1 cellular context compared by ENCODE assay signal in the genomic region with DNA sequence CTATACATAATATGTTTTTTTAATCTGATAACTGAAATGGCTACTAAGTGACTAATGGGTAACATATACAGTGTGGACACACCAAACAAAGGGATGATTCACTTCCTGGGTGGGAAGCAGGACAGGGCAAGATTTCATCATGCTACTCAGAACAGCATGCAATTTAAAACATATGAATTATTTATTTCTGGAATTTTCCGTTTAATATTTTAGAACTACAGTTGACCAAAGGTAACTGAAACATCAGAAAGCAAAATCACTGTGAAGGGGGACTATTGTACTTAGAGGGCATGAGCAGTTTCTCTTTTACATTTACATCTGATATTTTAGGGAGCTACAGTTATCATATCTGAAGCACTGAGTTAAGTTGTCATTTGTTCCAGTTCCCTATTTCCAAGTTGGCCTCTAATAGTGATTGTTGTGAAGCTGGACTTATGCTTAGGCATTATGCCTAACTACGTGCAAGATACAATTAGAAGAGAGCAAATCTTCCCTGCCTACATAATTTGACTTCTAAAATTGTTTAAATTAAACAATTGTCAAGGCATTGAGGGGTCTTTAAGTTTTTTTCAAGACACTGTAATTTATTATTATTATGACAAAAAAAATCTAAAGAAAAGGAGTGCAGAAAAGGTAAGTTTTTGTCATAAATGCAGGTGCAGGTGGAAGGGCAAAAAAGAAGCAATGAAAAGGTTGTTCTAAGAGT.
A peak's percentile ranks its signal among the peaks of the same experiment; 100 is the strongest.
TF ChIP-seq lines count a peak whose summit lies in the region.

No MANE protein-coding gene starts in this region.

TF ChIP-seq in A549, 52 proteins besides CTCF, POLR2A, EP300 and RAD21 (continued from another document):
- TF ChIP-seq, protein P1, sequence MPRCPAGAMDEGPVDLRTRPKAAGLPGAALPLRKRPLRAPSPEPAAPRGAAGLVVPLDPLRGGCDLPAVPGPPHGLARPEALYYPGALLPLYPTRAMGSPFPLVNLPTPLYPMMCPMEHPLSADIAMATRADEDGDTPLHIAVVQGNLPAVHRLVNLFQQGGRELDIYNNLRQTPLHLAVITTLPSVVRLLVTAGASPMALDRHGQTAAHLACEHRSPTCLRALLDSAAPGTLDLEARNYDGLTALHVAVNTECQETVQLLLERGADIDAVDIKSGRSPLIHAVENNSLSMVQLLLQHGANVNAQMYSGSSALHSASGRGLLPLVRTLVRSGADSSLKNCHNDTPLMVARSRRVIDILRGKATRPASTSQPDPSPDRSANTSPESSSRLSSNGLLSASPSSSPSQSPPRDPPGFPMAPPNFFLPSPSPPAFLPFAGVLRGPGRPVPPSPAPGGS (IDR thresholded peaks at IDR 0.05): no peak
- no peak for TF ChIP-seq HEYL (CRISPR knock-in tag; IDR thresholded peaks at IDR 0.05)
- TF ChIP-seq HOXB5 (CRISPR knock-in tag; IDR thresholded peaks at IDR 0.05): no peak
- TF ChIP-seq ZFP36 (IDR thresholded peaks at IDR 0.05; ENCODE audit: borderline replicate concordance, partially characterized antibody): no peak
- no peak for TF ChIP-seq MYC (IDR thresholded peaks at IDR 0.05; ENCODE audit: borderline replicate concordance, low read length)
- no peak for TF ChIP-seq SMC3 (IDR thresholded peaks at IDR 0.05)
- no peak for TF ChIP-seq EHF (CRISPR knock-in tag; IDR thresholded peaks at IDR 0.05)
- TF ChIP-seq, protein P2, sequence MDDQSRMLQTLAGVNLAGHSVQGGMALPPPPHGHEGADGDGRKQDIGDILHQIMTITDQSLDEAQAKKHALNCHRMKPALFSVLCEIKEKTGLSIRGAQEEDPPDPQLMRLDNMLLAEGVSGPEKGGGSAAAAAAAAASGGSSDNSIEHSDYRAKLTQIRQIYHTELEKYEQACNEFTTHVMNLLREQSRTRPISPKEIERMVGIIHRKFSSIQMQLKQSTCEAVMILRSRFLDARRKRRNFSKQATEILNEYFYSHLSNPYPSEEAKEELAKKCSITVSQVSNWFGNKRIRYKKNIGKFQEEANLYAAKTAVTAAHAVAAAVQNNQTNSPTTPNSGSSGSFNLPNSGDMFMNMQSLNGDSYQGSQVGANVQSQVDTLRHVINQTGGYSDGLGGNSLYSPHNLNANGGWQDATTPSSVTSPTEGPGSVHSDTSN (IDR thresholded peaks at IDR 0.05): no peak
- no peak for TF ChIP-seq ZSCAN20 (CRISPR knock-in tag; IDR thresholded peaks at IDR 0.05)
- TF ChIP-seq CEBPB (IDR thresholded peaks at IDR 0.05): peak; percentile 64 to 89; a peak in 3 of 4 replicates
- TF ChIP-seq BHLHE40 (IDR thresholded peaks at IDR 0.05; ENCODE audit: low read depth, low read length): no peak
- TF ChIP-seq, protein P3, sequence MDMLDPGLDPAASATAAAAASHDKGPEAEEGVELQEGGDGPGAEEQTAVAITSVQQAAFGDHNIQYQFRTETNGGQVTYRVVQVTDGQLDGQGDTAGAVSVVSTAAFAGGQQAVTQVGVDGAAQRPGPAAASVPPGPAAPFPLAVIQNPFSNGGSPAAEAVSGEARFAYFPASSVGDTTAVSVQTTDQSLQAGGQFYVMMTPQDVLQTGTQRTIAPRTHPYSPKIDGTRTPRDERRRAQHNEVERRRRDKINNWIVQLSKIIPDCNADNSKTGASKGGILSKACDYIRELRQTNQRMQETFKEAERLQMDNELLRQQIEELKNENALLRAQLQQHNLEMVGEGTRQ (IDR thresholded peaks at IDR 0.05): no peak
- TF ChIP-seq CBX8 (IDR thresholded peaks at IDR 0.05): no peak
- peak; percentile 89 for TF ChIP-seq JUNB (IDR thresholded peaks at IDR 0.05)
- TF ChIP-seq TP53 (CRISPR knock-in tag; IDR thresholded peaks at IDR 0.05): no peak
- no peak for TF ChIP-seq NFE2L2 (conservative IDR thresholded peaks at IDR 0.05; ENCODE audit: low read length)
- no peak for TF ChIP-seq SREBF2 (IDR thresholded peaks at IDR 0.05)
- no peak for TF ChIP-seq HOXB13 (CRISPR knock-in tag; IDR thresholded peaks at IDR 0.05; ENCODE audit: low read depth)
- TF ChIP-seq PHF8 (IDR thresholded peaks at IDR 0.05; ENCODE audit: borderline replicate concordance, low read depth): no peak
- no peak for TF ChIP-seq FOSB (CRISPR knock-in tag; IDR thresholded peaks at IDR 0.05)
- no peak for TF ChIP-seq CHD2 (IDR thresholded peaks at IDR 0.05; ENCODE audit: low read length, partially characterized antibody)
- no peak for TF ChIP-seq HOXA7 (CRISPR knock-in tag; IDR thresholded peaks at IDR 0.05)
- TF ChIP-seq, protein P4, sequence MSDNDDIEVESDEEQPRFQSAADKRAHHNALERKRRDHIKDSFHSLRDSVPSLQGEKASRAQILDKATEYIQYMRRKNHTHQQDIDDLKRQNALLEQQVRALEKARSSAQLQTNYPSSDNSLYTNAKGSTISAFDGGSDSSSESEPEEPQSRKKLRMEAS (IDR thresholded peaks at IDR 0.05): peak; percentile 77
- TF ChIP-seq, protein P5, sequence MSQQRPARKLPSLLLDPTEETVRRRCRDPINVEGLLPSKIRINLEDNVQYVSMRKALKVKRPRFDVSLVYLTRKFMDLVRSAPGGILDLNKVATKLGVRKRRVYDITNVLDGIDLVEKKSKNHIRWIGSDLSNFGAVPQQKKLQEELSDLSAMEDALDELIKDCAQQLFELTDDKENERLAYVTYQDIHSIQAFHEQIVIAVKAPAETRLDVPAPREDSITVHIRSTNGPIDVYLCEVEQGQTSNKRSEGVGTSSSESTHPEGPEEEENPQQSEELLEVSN (IDR thresholded peaks at IDR 0.05; ENCODE audit: borderline replicate concordance, low read depth): no peak
- TF ChIP-seq JUN (IDR thresholded peaks at IDR 0.05): peak; percentile 70 to 74; a peak in 3 of 5 replicates
TF ChIP-seq in A549: peak in this region for 6.
